2 cellular contexts compared by ENCODE assay signal in the genomic region with DNA sequence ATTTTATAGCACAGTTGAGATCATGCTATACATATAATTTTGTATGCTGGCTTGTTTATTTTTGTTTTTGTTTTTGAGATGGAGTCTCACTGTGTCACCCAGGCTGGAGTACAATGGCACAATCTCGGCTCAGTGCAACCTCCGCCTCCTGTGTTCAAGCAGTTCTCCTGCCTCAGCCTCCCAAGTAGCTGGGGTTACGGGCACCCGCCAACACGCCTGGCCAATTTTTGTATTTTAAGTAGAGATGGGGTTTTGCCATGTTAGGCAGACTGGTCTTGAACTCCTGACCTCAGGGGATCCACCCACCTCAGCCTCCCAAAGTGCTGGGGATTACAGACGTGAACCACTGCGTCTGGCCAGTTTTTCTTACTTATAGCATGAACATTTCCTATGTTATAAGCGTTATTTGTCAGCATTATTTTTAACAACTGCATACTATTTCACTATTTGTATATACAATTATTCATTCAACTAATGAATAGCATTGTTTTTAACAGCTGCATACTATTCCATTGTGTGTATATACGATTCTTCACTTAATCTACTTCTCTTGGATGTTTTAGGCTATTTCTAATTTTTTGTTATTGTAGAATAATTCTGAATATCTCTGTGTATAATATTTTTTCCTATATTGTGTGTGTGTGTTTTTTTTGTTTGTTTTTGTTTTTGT.
TF ChIP-seq lines count a peak whose summit lies in the region.

No MANE protein-coding gene starts in this region.

TF ChIP-seq in HEK293, 187 proteins besides CTCF, POLR2A, EP300 and RAD21:
- no peak for TF ChIP-seq PRDM10 (tag by site-specific recombination; IDR thresholded peaks at IDR 0.05)
- no peak for TF ChIP-seq ZNF175 (tag by site-specific recombination; IDR thresholded peaks at IDR 0.05)
- TF ChIP-seq ZNF140 (tag by site-specific recombination; IDR thresholded peaks at IDR 0.05): no peak
- TF ChIP-seq, protein P1, sequence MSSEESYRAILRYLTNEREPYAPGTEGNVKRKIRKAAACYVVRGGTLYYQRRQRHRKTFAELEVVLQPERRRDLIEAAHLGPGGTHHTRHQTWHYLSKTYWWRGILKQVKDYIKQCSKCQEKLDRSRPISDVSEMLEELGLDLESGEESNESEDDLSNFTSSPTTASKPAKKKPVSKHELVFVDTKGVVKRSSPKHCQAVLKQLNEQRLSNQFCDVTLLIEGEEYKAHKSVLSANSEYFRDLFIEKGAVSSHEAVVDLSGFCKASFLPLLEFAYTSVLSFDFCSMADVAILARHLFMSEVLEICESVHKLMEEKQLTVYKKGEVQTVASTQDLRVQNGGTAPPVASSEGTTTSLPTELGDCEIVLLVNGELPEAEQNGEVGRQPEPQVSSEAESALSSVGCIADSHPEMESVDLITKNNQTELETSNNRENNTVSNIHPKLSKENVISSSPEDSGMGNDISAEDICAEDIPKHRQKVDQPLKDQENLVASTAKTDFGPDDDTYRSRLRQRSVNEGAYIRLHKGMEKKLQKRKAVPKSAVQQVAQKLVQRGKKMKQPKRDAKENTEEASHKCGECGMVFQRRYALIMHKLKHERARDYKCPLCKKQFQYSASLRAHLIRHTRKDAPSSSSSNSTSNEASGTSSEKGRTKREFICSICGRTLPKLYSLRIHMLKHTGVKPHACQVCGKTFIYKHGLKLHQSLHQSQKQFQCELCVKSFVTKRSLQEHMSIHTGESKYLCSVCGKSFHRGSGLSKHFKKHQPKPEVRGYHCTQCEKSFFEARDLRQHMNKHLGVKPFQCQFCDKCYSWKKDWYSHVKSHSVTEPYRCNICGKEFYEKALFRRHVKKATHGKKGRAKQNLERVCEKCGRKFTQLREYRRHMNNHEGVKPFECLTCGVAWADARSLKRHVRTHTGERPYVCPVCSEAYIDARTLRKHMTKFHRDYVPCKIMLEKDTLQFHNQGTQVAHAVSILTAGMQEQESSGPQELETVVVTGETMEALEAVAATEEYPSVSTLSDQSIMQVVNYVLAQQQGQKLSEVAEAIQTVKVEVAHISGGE (tag by site-specific recombination; conservative IDR thresholded peaks at IDR 0.05; ENCODE audit: low read depth): no peak
- TF ChIP-seq ZNF548 (tag by site-specific recombination; IDR thresholded peaks at IDR 0.05): no peak
- peak; percentile 79; the same call in 1 of the 2 replicates for TF ChIP-seq ZNF146 (tag by site-specific recombination; IDR thresholded peaks at IDR 0.05)
- TF ChIP-seq ZNF571 (tag by site-specific recombination; IDR thresholded peaks at IDR 0.05): no peak
- no peak for TF ChIP-seq ZNF830 (tag by site-specific recombination; IDR thresholded peaks at IDR 0.05; ENCODE audit: low read depth)

TF ChIP-seq in K562, 482 proteins besides CTCF, POLR2A, EP300 and RAD21:
- TF ChIP-seq TGIF2 (CRISPR knock-in tag; IDR thresholded peaks at IDR 0.05) (no peak), RBM25 (IDR thresholded peaks at IDR 0.05; ENCODE audit: low read depth, low read length, severe bottlenecking) (peak; percentile 25), ZNF146 (CRISPR knock-in tag; IDR thresholded peaks at IDR 0.05; ENCODE audit: unreplicated experiment) (peak; percentile 27), ZNF3 (CRISPR knock-in tag; IDR thresholded peaks at IDR 0.05) (peak; percentile 74), ARID4B (CRISPR knock-in tag; IDR thresholded peaks at IDR 0.05) (no peak)
